ENCODE assay signal across 21 cellular contexts in genomic region chr4:69860007-69860406, GRCh38. TPM values are rescaled to one million over a fixed set of nuclear protein-coding genes. Genes with fewer than 3 reads are reported as not detected.
DNase-seq lines count a peak whose midpoint lies in the region; ATAC-seq and TF ChIP-seq lines count a peak whose summit lies in the region.
"Had no signal": no experiment of that assay in that cellular context is flagged by ENCODE, and none has a peak within 500 bp of the region (broad histone marks: within the 10 kb centered on the region; RNA-seq: fewer than 3 reads in every experiment).

Gene SULT1E1 (minus strand): TSS chr4:69860145. CDS start chr4:69857644, 2,501 bp downstream.

- H3K4me1 ChIP-seq in duodenal mucosa (ENCODE audit: control insufficient read depth in 1 of 2, insufficient read depth in 2 of 2, low read length in 2 of 2) (peaks cover 0 to 3% of the 10 kb centered on the region in 2 donors), psoas muscle (no peaks in the 10 kb centered on the region)
- H3K4me1 ChIP-seq: heart right ventricle, left ventricle myocardium inferior, sigmoid colon had no signal

- H3K9ac ChIP-seq in duodenal mucosa (ENCODE audit: low read depth in 1 of 2, low read length in 2 of 2), result peak within 1 kb of the TSS in 1 of 2 donors; percentile 0

- ATAC-seq in left lobe of liver (peak; percentile 36), GM19397 (IDR thresholded peaks at IDR 0.05; ENCODE audit: unreplicated experiment) (no peak), psoas muscle (no peak)
- ATAC-seq: heart right ventricle; natural killer cell; stimulated activated naive CD8-positive, alpha-beta T cell treated with anti-CD3 and anti-CD28 coated beads, Interleukin-15, Interleukin-2, amounts not matched to agents 100 U/mL and 50 U/mL, for 24 hours had no signal

- H3K27me3 ChIP-seq in duodenal mucosa (ENCODE audit: control insufficient read depth in 1 of 2, insufficient read depth in 2 of 2, low read length in 2 of 2) (no peaks in the 10 kb centered on the region), psoas muscle (ENCODE audit: insufficient read depth in 3 of 3, low read length in 2 of 3) (no peaks in the 10 kb centered on the region)
- H3K27me3 ChIP-seq: heart right ventricle, sigmoid colon had no signal

- no peak for TF ChIP-seq CTCF in psoas muscle (IDR thresholded peaks at IDR 0.05)

- 11 to 15% (median 12%) methylated on average over 1 of the region's 1 CpG for WGBS in psoas muscle, 3 donors

- H3K9me3 ChIP-seq in duodenal mucosa (ENCODE audit: control insufficient read depth in 1 of 2, low read length in 2 of 2) (no peaks in the 10 kb centered on the region), psoas muscle (no peaks in the 10 kb centered on the region)
- H3K9me3 ChIP-seq: heart right ventricle, left ventricle myocardium inferior, sigmoid colon had no signal

- DNase-seq in NCI-H748 (lab: John Stamatoyannopoulos, UW; ENCODE audit: unreplicated experiment) (peak; percentile 14), NCI-H748 treated with DMSO at 0.1 percent for 48 hours (lab: John Stamatoyannopoulos, UW) (no peak), left lobe of liver (ENCODE audit: low spot score) (no peak), KG1 (lab: John Stamatoyannopoulos, UW) (no peak), psoas muscle (no peak), NCI-H2196 (lab: John Stamatoyannopoulos, UW; ENCODE audit: unreplicated experiment) (no peak)
- DNase-seq: 8988T; activated T-cell treated with anti-CD3 and anti-CD28 coated beads, Interleukin-2, amount 50 U/mL, for 48 hours; amygdala; CD4-positive, CD25-positive, alpha-beta regulatory T cell; heart right ventricle; left ventricle myocardium inferior; natural killer cell; NCI-H1436; NCI-H526; RPMI8226; sigmoid colon; stimulated activated naive CD8-positive, alpha-beta T cell treated with anti-CD3 and anti-CD28 coated beads, Interleukin-15, Interleukin-2, amounts not matched to agents 100 U/mL and 50 U/mL, for 24 hours; T1000 had no signal

- H3K36me3 ChIP-seq in duodenal mucosa (ENCODE audit: control insufficient read depth in 1 of 2, insufficient read depth in 2 of 2, low read length in 2 of 2) (no peaks in the 10 kb centered on the region), psoas muscle (ENCODE audit: insufficient read depth in 1 of 2, low read depth in 1 of 2) (no peaks in the 10 kb centered on the region)
- H3K36me3 ChIP-seq: heart right ventricle, left ventricle myocardium inferior, sigmoid colon had no signal

- H3K27ac ChIP-seq in duodenal mucosa (ENCODE audit: low read depth, low read length) (no peak within 1 kb of the TSS), psoas muscle (no peak within 1 kb of the TSS)
- H3K27ac ChIP-seq: heart right ventricle, left ventricle myocardium inferior, sigmoid colon had no signal

- intact Hi-C loops in psoas muscle (cut with DNase I), result no loop called here

- H3K4me3 ChIP-seq in duodenal mucosa (ENCODE audit: low read depth in 1 of 2, low read length in 2 of 2), result peak within 1 kb of the TSS; percentile 45 to 60
- no peak within 1 kb of the TSS for H3K4me3 ChIP-seq in psoas muscle
- H3K4me3 ChIP-seq: heart right ventricle, left ventricle myocardium inferior, sigmoid colon had no signal

RNA-seq across cellular contexts. Expression of gene SULT1E1, which starts in this region (rescaled TPM):
- total RNA-seq in left lobe of liver (11.1 TPM), psoas muscle (not detected)
- under 1 TPM in 1 of 3 donors, not detected in 2; 0.05 TPM for polyA plus RNA-seq in psoas muscle
- total RNA-seq: CD4-positive, CD25-positive, alpha-beta regulatory T cell; heart right ventricle; left ventricle myocardium inferior; natural killer cell; sigmoid colon had no signal
- polyA plus RNA-seq: CD4-positive, CD25-positive, alpha-beta regulatory T cell; heart right ventricle had no signal

Comparison
In these comparisons a context has a peak if more than half of its experiments do, and no peak if none do; other contexts are left out.
1. RNA of gene SULT1E1 (total RNA-seq): 11.1 TPM in left lobe of liver (single experiment); not detected in psoas muscle; every median in the first group is over 10 times any median in the second.